In the genomic region with DNA sequence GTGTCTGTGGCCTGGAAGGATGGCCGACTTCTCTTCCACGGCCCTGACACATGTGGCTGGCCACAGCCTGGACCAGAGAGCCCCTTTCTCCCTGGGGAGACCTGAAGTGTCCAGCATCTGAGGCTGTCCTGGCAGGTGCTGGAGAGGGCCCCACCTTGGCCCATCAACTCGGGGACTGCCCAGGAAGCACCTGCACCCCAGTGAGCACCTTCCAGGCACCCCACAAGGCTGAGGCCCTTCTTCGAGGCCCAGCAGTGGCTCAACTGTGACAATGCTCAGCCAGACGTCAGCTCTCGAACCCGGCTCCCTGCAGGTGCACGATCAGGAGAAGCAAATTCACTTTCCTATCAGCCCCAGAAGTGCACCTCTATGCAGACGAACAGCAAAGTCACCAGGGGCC, we compare ENCODE assay signal across 9 cellular contexts. TPM values are rescaled to one million over a fixed set of nuclear protein-coding genes. Genes with fewer than 3 reads are reported as not detected.
DNase-seq lines count a peak whose midpoint lies in the region; ATAC-seq and TF ChIP-seq lines count a peak whose summit lies in the region.
"Had no signal": no experiment of that assay in that cellular context is flagged by ENCODE, and none has a peak within 500 bp of the region (broad histone marks: within the 10 kb centered on the region; RNA-seq: fewer than 3 reads in every experiment).

No MANE protein-coding gene starts in this region.

- peak; percentile 9 for ATAC-seq in HG02981 (IDR thresholded peaks at IDR 0.05; ENCODE audit: unreplicated experiment)
- ATAC-seq in stimulated activated naive B cell treated with anti-CD40 and anti-IgM and Interleukin-4, amounts not matched to agents 10 μg/mL and 1 μg/mL and 100 μg/mL, for 72 hours (replicated peaks), result peak; percentile 5 to 6

- peaks cover 72% of the 10 kb centered on the region for H3K4me1 Mint-ChIP-seq in activated CD4-positive, alpha-beta T cell treated with anti-CD3 and anti-CD28 coated beads, Interleukin-2, amount 10 ng/mL, durations not matched to agents 7 days and 5 days
- peaks cover 36% of the 10 kb centered on the region for H3K4me1 Mint-ChIP-seq in activated T-helper 2 cell treated with anti-CD3 and anti-CD28 coated beads, Interferon-gamma antibody, Interleukin-2, Interleukin-4, amounts not matched to agents 10 μg/mL and 5 μg/mL and 100 μg/mL, durations not matched to agents 14 hours and 24 hours and 36 hours (ENCODE audit: low read depth)
- H3K4me1 Mint-ChIP-seq in stimulated activated naive B cell treated with anti-CD40 and anti-IgM and Interleukin-4, amounts not matched to agents 10 μg/mL and 1 μg/mL and 100 μg/mL, for 72 hours, result peaks cover 34 to 50% of the 10 kb centered on the region in 2 donors

- TF ChIP-seq CTCF in foreskin fibroblast (IDR thresholded peaks at IDR 0.05; ENCODE audit: low read depth, low read length), result no peak

- intact Hi-C loops in activated T-helper 2 cell treated with anti-CD3 and anti-CD28 coated beads, Interferon-gamma antibody, Interleukin-2, Interleukin-4, amounts not matched to agents 10 μg/mL and 5 μg/mL and 100 μg/mL, durations not matched to agents 14 hours and 24 hours and 36 hours (cut with micrococcal nuclease), result loop anchor here (5.0 kb wide), 1 partner anchor 79 kb away; a partner anchor contains a TSS

- H3K27ac Mint-ChIP-seq in activated CD4-positive, alpha-beta T cell treated with anti-CD3 and anti-CD28 coated beads, Interleukin-2, amount 10 ng/mL, durations not matched to agents 7 days and 5 days, result peak overlapping the region; percentile 88
- H3K27ac Mint-ChIP-seq in activated T-helper 2 cell treated with anti-CD3 and anti-CD28 coated beads, Interferon-gamma antibody, Interleukin-2, Interleukin-4, amounts not matched to agents 10 μg/mL and 5 μg/mL and 100 μg/mL, durations not matched to agents 14 hours and 24 hours and 36 hours, result peak overlapping the region; percentile 78
- peak overlapping the region; percentile 96 for H3K27ac Mint-ChIP-seq in stimulated activated naive B cell treated with anti-CD40 and anti-IgM and Interleukin-4, amounts not matched to agents 10 μg/mL and 1 μg/mL and 100 μg/mL, for 72 hours

- DNase-seq in activated CD4-positive, alpha-beta T cell treated with anti-CD3 and anti-CD28 coated beads, Interleukin-2, amount 10 ng/mL, durations not matched to agents 7 days and 5 days, result no peak
- DNase-seq in activated CD4-positive, alpha-beta T cell treated with anti-CD3 and anti-CD28 coated beads, Interleukin-2, amount 50 U/mL, for 4 hours, result no peak
- DNase-seq in activated T-helper 2 cell treated with anti-CD3 and anti-CD28 coated beads, Interferon-gamma antibody, Interleukin-2, Interleukin-4, amounts not matched to agents 10 μg/mL and 5 μg/mL and 100 μg/mL, durations not matched to agents 14 hours and 24 hours and 36 hours (ENCODE audit: low spot score), result no peak
- no peak for DNase-seq in stimulated activated naive B cell treated with anti-CD40 and anti-IgM and Interleukin-4, amounts not matched to agents 10 μg/mL and 1 μg/mL and 100 μg/mL, for 72 hours
- DNase-seq in foreskin fibroblast (no peak), middle frontal gyrus (ENCODE audit: extremely low spot score, low spot score) (no peak), NCI-H1105 treated with DMSO at 0.1 percent for 48 hours (lab: John Stamatoyannopoulos, UW) (no peak)
- DNase-seq: H9 had no signal

- H3K4me3 Mint-ChIP-seq in activated CD4-positive, alpha-beta T cell treated with anti-CD3 and anti-CD28 coated beads, Interleukin-2, amount 10 ng/mL, durations not matched to agents 7 days and 5 days, result peak overlapping the region; percentile 53
- no peak overlapping the region for H3K4me3 Mint-ChIP-seq in activated T-helper 2 cell treated with anti-CD3 and anti-CD28 coated beads, Interferon-gamma antibody, Interleukin-2, Interleukin-4, amounts not matched to agents 10 μg/mL and 5 μg/mL and 100 μg/mL, durations not matched to agents 14 hours and 24 hours and 36 hours (ENCODE audit: low read depth)
- peak overlapping the region; percentile 32 to 71 for H3K4me3 Mint-ChIP-seq in stimulated activated naive B cell treated with anti-CD40 and anti-IgM and Interleukin-4, amounts not matched to agents 10 μg/mL and 1 μg/mL and 100 μg/mL, for 72 hours
- H3K4me3 Mint-ChIP-seq: H9 had no signal

- CTCF ChIA-PET in activated CD4-positive, alpha-beta T cell treated with anti-CD3 and anti-CD28 coated beads, Interleukin-2, amount 10 ng/mL, durations not matched to agents 7 days and 5 days (lab: Charles Lee), result interaction anchor here (0.6 to 2.7 kb wide), 7 partner anchors 25 to 318 kb away, joined by 3 to 8 read pairs (median 4); a partner anchor contains a TSS

- no peaks in the 10 kb centered on the region for H3K9me3 Mint-ChIP-seq in activated CD4-positive, alpha-beta T cell treated with anti-CD3 and anti-CD28 coated beads, Interleukin-2, amount 10 ng/mL, durations not matched to agents 7 days and 5 days
- H3K9me3 Mint-ChIP-seq in activated T-helper 2 cell treated with anti-CD3 and anti-CD28 coated beads, Interferon-gamma antibody, Interleukin-2, Interleukin-4, amounts not matched to agents 10 μg/mL and 5 μg/mL and 100 μg/mL, durations not matched to agents 14 hours and 24 hours and 36 hours, result no peaks in the 10 kb centered on the region
- no peaks in the 10 kb centered on the region for H3K9me3 Mint-ChIP-seq in stimulated activated naive B cell treated with anti-CD40 and anti-IgM and Interleukin-4, amounts not matched to agents 10 μg/mL and 1 μg/mL and 100 μg/mL, for 72 hours
- H3K9me3 Mint-ChIP-seq: H9 had no signal

- peaks cover 67% of the 10 kb centered on the region for H3K36me3 Mint-ChIP-seq in activated CD4-positive, alpha-beta T cell treated with anti-CD3 and anti-CD28 coated beads, Interleukin-2, amount 10 ng/mL, durations not matched to agents 7 days and 5 days (ENCODE audit: low read depth)
- H3K36me3 Mint-ChIP-seq in activated T-helper 2 cell treated with anti-CD3 and anti-CD28 coated beads, Interferon-gamma antibody, Interleukin-2, Interleukin-4, amounts not matched to agents 10 μg/mL and 5 μg/mL and 100 μg/mL, durations not matched to agents 14 hours and 24 hours and 36 hours (ENCODE audit: low read depth), result peaks cover 86% of the 10 kb centered on the region
- peaks cover 54 to 72% of the 10 kb centered on the region in 2 donors for H3K36me3 Mint-ChIP-seq in stimulated activated naive B cell treated with anti-CD40 and anti-IgM and Interleukin-4, amounts not matched to agents 10 μg/mL and 1 μg/mL and 100 μg/mL, for 72 hours

- POLR2A ChIA-PET in activated CD4-positive, alpha-beta T cell treated with anti-CD3 and anti-CD28 coated beads, Interleukin-2, amount 10 ng/mL, durations not matched to agents 7 days and 5 days (lab: Charles Lee), result no interaction called here

- H3K27me3 Mint-ChIP-seq in activated CD4-positive, alpha-beta T cell treated with anti-CD3 and anti-CD28 coated beads, Interleukin-2, amount 10 ng/mL, durations not matched to agents 7 days and 5 days, result no peaks in the 10 kb centered on the region
- no peaks in the 10 kb centered on the region for H3K27me3 Mint-ChIP-seq in activated T-helper 2 cell treated with anti-CD3 and anti-CD28 coated beads, Interferon-gamma antibody, Interleukin-2, Interleukin-4, amounts not matched to agents 10 μg/mL and 5 μg/mL and 100 μg/mL, durations not matched to agents 14 hours and 24 hours and 36 hours (ENCODE audit: low read depth)
- no peaks in the 10 kb centered on the region for H3K27me3 Mint-ChIP-seq in stimulated activated naive B cell treated with anti-CD40 and anti-IgM and Interleukin-4, amounts not matched to agents 10 μg/mL and 1 μg/mL and 100 μg/mL, for 72 hours

- no peak overlapping the region for H3K4me3 ChIP-seq in foreskin fibroblast (ENCODE audit: low read depth in 1 of 2, low read length in 2 of 2)

RNA-seq across cellular contexts. Expression of a gene that starts 24.3 kb away (rescaled TPM):
- 100 to 1,000 TPM; 151 to 172 TPM for total RNA-seq in activated CD4-positive, alpha-beta T cell treated with anti-CD3 and anti-CD28 coated beads, Interleukin-2, amount 10 ng/mL, durations not matched to agents 7 days and 5 days
- total RNA-seq in activated T-helper 2 cell treated with anti-CD3 and anti-CD28 coated beads, Interferon-gamma antibody, Interleukin-2, Interleukin-4, amounts not matched to agents 10 μg/mL and 5 μg/mL and 100 μg/mL, durations not matched to agents 14 hours and 24 hours and 36 hours, result 101 and 112 TPM in 2 replicates
